10 cellular contexts compared by ENCODE assay signal in genomic region chr17:42895185-42895555, GRCh38. TPM values are rescaled to one million over a fixed set of nuclear protein-coding genes. Genes with fewer than 3 reads are reported as not detected.
DNase-seq lines count a peak whose midpoint lies in the region; ATAC-seq and TF ChIP-seq lines count a peak whose summit lies in the region.
"Had no signal": no experiment of that assay in that cellular context is flagged by ENCODE, and none has a peak within 500 bp of the region (broad histone marks: within the 10 kb centered on the region; RNA-seq: fewer than 3 reads in every experiment).

No MANE protein-coding gene starts in this region.

- peak; percentile 80 for ATAC-seq in esophagus mucosa

- H3K4me3 ChIP-seq in ACC112 (ENCODE audit: low read depth, low read length) (peak overlapping the region; percentile 28; the same call in 1 of the 2 replicates), LNCaP clone FGC (ENCODE audit: low read depth, low read length) (no peak overlapping the region)

- H3K4me1 ChIP-seq in ACC112 (ENCODE audit: control insufficient read depth, insufficient read depth, low read length, unreplicated experiment), result peaks cover 11% of the 10 kb centered on the region

- no peak overlapping the region for H2AFZ ChIP-seq in ACC112 (ENCODE audit: low read length, unreplicated experiment)

- H3K27me3 ChIP-seq in ACC112 (ENCODE audit: insufficient read depth, low read length), result no peaks in the 10 kb centered on the region

- peak; percentile 67 for DNase-seq in LNCaP clone FGC (ENCODE audit: low read depth)
- DNase-seq in mucosa of gallbladder (ENCODE audit: low spot score), result peak; percentile 66
- DNase-seq in stimulated activated CD4-positive, alpha-beta T cell treated with anti-CD3 and anti-CD28 coated beads, Interleukin-4, amount 100 ng/mL, for 24 hours, result no peak
- DNase-seq in DMS 273 treated with DMSO at 0.1 percent for 48 hours (lab: John Stamatoyannopoulos, UW), result no peak
- DNase-seq in activated naive CD4-positive, alpha-beta T cell treated with Interleukin-2 at 50 U/mL for 16 hours, result no peak
- DNase-seq in activated CD4-positive, alpha-beta T cell treated with anti-CD3 and anti-CD28 coated beads for 1 hour, result no peak
- DNase-seq: activated gamma-delta T cell; CD4-positive, CD25-positive, alpha-beta regulatory T cell had no signal

- TF ChIP-seq CTCF in LNCaP clone FGC (IDR thresholded peaks at IDR 0.05; ENCODE audit: control insufficient read depth, extremely low read depth, insufficient read depth), result no peak

- no peaks in the 10 kb centered on the region for H3K36me3 ChIP-seq in ACC112 (ENCODE audit: insufficient read depth, low read length)

- H3K27ac ChIP-seq in ACC112 (ENCODE audit: low read depth, low read length), result peak overlapping the region; percentile 12

- no peaks in the 10 kb centered on the region for H3K79me2 ChIP-seq in ACC112 (ENCODE audit: control insufficient read depth, insufficient read depth, low read length, unreplicated experiment)

RNA-seq across cellular contexts. Expression of gene G6PC1, which starts 5.4 kb away (rescaled TPM):
- total RNA-seq in esophagus mucosa (not detected), mucosa of gallbladder (17.3 TPM)
- total RNA-seq: CD4-positive, CD25-positive, alpha-beta regulatory T cell had no signal

RNA-seq across cellular contexts. Expression of gene AOC3, which starts 44.2 kb away (rescaled TPM):
- 5.7 TPM for total RNA-seq in esophagus mucosa
- 125 TPM for total RNA-seq in mucosa of gallbladder

RNA-seq across cellular contexts. Expression of gene AOC2, which starts 50.8 kb away (rescaled TPM):
- 0.44 TPM for total RNA-seq in esophagus mucosa
- total RNA-seq in mucosa of gallbladder, result 1.4 TPM

Comparison
In these comparisons a context has a peak if more than half of its experiments do, and no peak if none do; other contexts are left out.
1. DNase-seq: peak in LNCaP clone FGC (single experiment) and mucosa of gallbladder (single experiment); none in stimulated activated CD4-positive, alpha-beta T cell treated with anti-CD3 and anti-CD28 coated beads, Interleukin-4, amount 100 ng/mL, for 24 hours (single experiment), DMS 273 treated with DMSO at 0.1 percent for 48 hours (single experiment), activated naive CD4-positive, alpha-beta T cell treated with Interleukin-2 at 50 U/mL for 16 hours (single experiment) and activated CD4-positive, alpha-beta T cell treated with anti-CD3 and anti-CD28 coated beads for 1 hour (single experiment).
2. RNA of gene G6PC1, which starts 5.4 kb away (total RNA-seq): 17.3 TPM in mucosa of gallbladder (single experiment); not detected in esophagus mucosa (single experiment); every median in the first group is over 10 times any median in the second.
3. RNA of gene AOC3, which starts 44.2 kb away (total RNA-seq): 125 TPM in mucosa of gallbladder (single experiment); 5.7 TPM in esophagus mucosa (single experiment); every median in the first group is over 10 times any median in the second.